Comparison of ENCODE assay signal across 1 cellular context in the genomic region with DNA sequence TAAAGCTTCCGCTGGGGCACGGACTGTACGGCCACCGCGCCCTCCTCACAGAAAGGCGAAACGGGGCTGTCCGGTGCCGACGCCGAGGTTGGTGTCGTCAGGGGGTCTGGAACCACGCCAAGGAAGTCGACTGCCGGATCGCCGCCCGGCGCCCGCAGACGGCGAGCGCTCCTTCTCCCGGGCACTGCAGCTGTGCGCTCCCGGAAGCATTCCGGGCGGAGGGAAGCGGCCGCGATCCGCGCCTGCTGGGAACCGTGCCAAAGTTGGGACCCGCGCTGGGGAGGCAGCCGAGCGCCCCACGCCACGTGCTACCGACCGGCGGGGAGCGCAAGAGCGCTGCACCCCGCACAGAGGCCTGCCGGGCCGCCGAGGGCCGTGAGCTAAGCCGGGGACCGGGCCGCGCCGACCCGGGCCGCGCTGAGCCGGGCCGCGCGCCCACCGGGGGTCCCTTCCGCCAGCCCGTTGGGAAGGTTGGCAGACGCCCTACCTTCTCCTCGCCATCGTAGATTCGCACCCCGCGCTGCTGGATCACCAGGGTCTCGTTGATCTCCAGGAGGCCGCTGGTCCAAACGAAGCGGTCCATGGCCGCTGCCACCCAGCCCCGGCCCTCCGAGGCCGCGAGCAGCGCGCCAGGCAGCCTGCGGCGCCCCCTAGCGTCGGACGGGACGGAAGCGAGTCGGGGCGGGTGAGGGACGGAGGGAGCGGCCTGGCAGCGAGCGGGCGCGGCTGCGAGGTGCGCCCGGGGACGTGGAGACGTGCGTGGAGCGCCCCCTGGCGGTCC.
TF ChIP-seq lines count a peak whose summit lies in the region.

TSS of gene VPS36 (minus strand) at position 623 of the 781 bp plus-strand sequence. CDS start at position 583, 40 bp downstream.

TF ChIP-seq in HepG2, 621 proteins besides CTCF, POLR2A, EP300 and RAD21 (continued from another document and continues in another):
- TF ChIP-seq ZNF180 (CRISPR knock-in tag; IDR thresholded peaks at IDR 0.05; ENCODE audit: borderline replicate concordance, low read depth): no peak
- TF ChIP-seq ZNF580 (CRISPR knock-in tag; IDR thresholded peaks at IDR 0.05; ENCODE audit: borderline replicate concordance, low read depth): peak; percentile 51; the same call in 1 of the 2 replicates
- 0 out of 2 replicates have a peak, but pooled peaks have one; percentile 19 for TF ChIP-seq ZKSCAN1 (IDR thresholded peaks at IDR 0.05; ENCODE audit: low read length)
- TF ChIP-seq JDP2 (CRISPR knock-in tag; IDR thresholded peaks at IDR 0.05; ENCODE audit: borderline replicate concordance): no peak
- peak; percentile 58; the same call in 1 of the 2 replicates for TF ChIP-seq ZNF124 (CRISPR knock-in tag; IDR thresholded peaks at IDR 0.05)
- TF ChIP-seq, protein P1, sequence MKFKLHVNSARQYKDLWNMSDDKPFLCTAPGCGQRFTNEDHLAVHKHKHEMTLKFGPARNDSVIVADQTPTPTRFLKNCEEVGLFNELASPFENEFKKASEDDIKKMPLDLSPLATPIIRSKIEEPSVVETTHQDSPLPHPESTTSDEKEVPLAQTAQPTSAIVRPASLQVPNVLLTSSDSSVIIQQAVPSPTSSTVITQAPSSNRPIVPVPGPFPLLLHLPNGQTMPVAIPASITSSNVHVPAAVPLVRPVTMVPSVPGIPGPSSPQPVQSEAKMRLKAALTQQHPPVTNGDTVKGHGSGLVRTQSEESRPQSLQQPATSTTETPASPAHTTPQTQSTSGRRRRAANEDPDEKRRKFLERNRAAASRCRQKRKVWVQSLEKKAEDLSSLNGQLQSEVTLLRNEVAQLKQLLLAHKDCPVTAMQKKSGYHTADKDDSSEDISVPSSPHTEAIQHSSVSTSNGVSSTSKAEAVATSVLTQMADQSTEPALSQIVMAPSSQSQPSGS (CRISPR knock-in tag; IDR thresholded peaks at IDR 0.05): no peak; the same call in 1 of the 2 replicates
- no peak for TF ChIP-seq ZBTB1 (CRISPR knock-in tag; IDR thresholded peaks at IDR 0.05; ENCODE audit: borderline replicate concordance)
- peak; percentile 72 for TF ChIP-seq ZBTB25 (CRISPR knock-in tag; IDR thresholded peaks at IDR 0.05)
- TF ChIP-seq SPEN (CRISPR knock-in tag; IDR thresholded peaks at IDR 0.05; ENCODE audit: low read depth): peak; percentile 96
- no peak for TF ChIP-seq DBP (CRISPR knock-in tag; IDR thresholded peaks at IDR 0.05; ENCODE audit: not compliant biosample characterization)
- TF ChIP-seq RNF2 (conservative IDR thresholded peaks at IDR 0.05; ENCODE audit: low read depth): peak; percentile 84
- TF ChIP-seq ZBTB38 (CRISPR knock-in tag; IDR thresholded peaks at IDR 0.05): peak; percentile 89
- TF ChIP-seq GABPB1 (CRISPR knock-in tag; IDR thresholded peaks at IDR 0.05): peak; percentile 90
- no peak for TF ChIP-seq ZNF432 (CRISPR knock-in tag; IDR thresholded peaks at IDR 0.05; ENCODE audit: borderline replicate concordance)
- no peak for TF ChIP-seq TMF1 (CRISPR knock-in tag; IDR thresholded peaks at IDR 0.05; ENCODE audit: low read depth)
- TF ChIP-seq ZNF503 (CRISPR knock-in tag; IDR thresholded peaks at IDR 0.05): no peak
- 0 out of 2 replicates have a peak, but pooled peaks have one; percentile 56 for TF ChIP-seq BATF2 (CRISPR knock-in tag; IDR thresholded peaks at IDR 0.05)
- peak; percentile 93; the same call in 1 of the 2 replicates for TF ChIP-seq BCL3 (CRISPR knock-in tag; IDR thresholded peaks at IDR 0.05)
- TF ChIP-seq, protein P2, sequence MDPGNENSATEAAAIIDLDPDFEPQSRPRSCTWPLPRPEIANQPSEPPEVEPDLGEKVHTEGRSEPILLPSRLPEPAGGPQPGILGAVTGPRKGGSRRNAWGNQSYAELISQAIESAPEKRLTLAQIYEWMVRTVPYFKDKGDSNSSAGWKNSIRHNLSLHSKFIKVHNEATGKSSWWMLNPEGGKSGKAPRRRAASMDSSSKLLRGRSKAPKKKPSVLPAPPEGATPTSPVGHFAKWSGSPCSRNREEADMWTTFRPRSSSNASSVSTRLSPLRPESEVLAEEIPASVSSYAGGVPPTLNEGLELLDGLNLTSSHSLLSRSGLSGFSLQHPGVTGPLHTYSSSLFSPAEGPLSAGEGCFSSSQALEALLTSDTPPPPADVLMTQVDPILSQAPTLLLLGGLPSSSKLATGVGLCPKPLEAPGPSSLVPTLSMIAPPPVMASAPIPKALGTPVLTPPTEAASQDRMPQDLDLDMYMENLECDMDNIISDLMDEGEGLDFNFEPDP (CRISPR knock-in tag; conservative IDR thresholded peaks at IDR 0.05): no peak
- TF ChIP-seq PITX1 (CRISPR knock-in tag; IDR thresholded peaks at IDR 0.05): peak; percentile 74; the same call in 1 of the 2 replicates
- no peak for TF ChIP-seq PPARG (CRISPR knock-in tag; conservative IDR thresholded peaks at IDR 0.05)
- no peak for TF ChIP-seq FOXM1 (CRISPR knock-in tag; IDR thresholded peaks at IDR 0.05)
- peak; percentile 40; the same call in 1 of the 2 replicates for TF ChIP-seq ZNF205 (CRISPR knock-in tag; IDR thresholded peaks at IDR 0.05)
- TF ChIP-seq JUND (CRISPR knock-in tag; IDR thresholded peaks at IDR 0.05): peak; percentile 15; the same call in 1 of the 2 replicates
- no peak for TF ChIP-seq ZBTB3 (CRISPR knock-in tag; IDR thresholded peaks at IDR 0.05; ENCODE audit: borderline replicate concordance, low read depth)
- 0 out of 2 replicates have a peak, but pooled peaks have one; percentile 51 for TF ChIP-seq ZNF879 (CRISPR knock-in tag; IDR thresholded peaks at IDR 0.05)
- TF ChIP-seq, protein P3, sequence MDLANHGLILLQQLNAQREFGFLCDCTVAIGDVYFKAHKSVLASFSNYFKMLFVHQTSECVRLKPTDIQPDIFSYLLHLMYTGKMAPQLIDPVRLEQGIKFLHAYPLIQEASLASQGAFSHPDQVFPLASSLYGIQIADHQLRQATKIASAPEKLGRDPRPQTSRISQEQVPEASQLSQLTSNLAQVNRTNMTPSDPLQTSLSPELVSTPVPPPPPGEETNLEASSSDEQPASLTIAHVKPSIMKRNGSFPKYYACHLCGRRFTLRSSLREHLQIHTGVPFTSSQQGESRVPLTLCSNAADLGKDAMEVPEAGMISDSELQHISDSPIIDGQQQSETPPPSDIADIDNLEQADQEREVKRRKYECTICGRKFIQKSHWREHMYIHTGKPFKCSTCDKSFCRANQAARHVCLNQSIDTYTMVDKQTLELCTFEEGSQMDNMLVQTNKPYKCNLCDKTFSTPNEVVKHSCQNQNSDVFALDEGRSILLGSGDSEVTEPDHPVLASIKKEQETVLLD (CRISPR knock-in tag; IDR thresholded peaks at IDR 0.05; ENCODE audit: low read depth): peak; percentile 55; the same call in 1 of the 2 replicates
- peak; percentile 36 for TF ChIP-seq MIER3 (CRISPR knock-in tag; IDR thresholded peaks at IDR 0.05; ENCODE audit: borderline replicate concordance)
- TF ChIP-seq, protein P4, sequence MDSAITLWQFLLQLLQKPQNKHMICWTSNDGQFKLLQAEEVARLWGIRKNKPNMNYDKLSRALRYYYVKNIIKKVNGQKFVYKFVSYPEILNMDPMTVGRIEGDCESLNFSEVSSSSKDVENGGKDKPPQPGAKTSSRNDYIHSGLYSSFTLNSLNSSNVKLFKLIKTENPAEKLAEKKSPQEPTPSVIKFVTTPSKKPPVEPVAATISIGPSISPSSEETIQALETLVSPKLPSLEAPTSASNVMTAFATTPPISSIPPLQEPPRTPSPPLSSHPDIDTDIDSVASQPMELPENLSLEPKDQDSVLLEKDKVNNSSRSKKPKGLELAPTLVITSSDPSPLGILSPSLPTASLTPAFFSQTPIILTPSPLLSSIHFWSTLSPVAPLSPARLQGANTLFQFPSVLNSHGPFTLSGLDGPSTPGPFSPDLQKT (CRISPR knock-in tag; IDR thresholded peaks at IDR 0.05; ENCODE audit: borderline replicate concordance): no peak
- TF ChIP-seq, protein P5, sequence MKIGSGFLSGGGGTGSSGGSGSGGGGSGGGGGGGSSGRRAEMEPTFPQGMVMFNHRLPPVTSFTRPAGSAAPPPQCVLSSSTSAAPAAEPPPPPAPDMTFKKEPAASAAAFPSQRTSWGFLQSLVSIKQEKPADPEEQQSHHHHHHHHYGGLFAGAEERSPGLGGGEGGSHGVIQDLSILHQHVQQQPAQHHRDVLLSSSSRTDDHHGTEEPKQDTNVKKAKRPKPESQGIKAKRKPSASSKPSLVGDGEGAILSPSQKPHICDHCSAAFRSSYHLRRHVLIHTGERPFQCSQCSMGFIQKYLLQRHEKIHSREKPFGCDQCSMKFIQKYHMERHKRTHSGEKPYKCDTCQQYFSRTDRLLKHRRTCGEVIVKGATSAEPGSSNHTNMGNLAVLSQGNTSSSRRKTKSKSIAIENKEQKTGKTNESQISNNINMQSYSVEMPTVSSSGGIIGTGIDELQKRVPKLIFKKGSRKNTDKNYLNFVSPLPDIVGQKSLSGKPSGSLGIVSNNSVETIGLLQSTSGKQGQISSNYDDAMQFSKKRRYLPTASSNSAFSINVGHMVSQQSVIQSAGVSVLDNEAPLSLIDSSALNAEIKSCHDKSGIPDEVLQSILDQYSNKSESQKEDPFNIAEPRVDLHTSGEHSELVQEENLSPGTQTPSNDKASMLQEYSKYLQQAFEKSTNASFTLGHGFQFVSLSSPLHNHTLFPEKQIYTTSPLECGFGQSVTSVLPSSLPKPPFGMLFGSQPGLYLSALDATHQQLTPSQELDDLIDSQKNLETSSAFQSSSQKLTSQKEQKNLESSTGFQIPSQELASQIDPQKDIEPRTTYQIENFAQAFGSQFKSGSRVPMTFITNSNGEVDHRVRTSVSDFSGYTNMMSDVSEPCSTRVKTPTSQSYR (CRISPR knock-in tag; IDR thresholded peaks at IDR 0.05; ENCODE audit: borderline replicate concordance): 0 out of 2 replicates have a peak, but pooled peaks have one; percentile 34
- peak; percentile 55 for TF ChIP-seq ZEB1 (IDR thresholded peaks at IDR 0.05; ENCODE audit: insufficient replicate concordance, low read depth)
- TF ChIP-seq PCBP2 (optimal IDR thresholded peaks at IDR 0.05; ENCODE audit: low read depth, low read length, poor library complexity, severe bottlenecking): no peak
- TF ChIP-seq ZNF460 (CRISPR knock-in tag; IDR thresholded peaks at IDR 0.05; ENCODE audit: borderline replicate concordance): no peak; the same call in 1 of the 2 replicates
- TF ChIP-seq, protein P6, sequence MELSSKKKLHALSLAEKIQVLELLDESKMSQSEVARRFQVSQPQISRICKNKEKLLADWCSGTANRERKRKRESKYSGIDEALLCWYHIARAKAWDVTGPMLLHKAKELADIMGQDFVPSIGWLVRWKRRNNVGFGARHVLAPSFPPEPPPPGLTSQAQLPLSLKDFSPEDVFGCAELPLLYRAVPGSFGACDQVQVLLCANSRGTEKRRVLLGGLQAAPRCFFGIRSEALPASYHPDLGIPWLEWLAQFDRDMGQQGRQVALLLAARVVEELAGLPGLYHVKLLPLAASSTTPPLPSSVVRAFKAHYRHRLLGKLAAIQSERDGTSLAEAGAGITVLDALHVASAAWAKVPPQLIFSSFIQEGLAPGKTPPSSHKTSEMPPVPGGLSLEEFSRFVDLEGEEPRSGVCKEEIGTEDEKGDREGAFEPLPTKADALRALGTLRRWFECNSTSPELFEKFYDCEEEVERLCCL (CRISPR knock-in tag; IDR thresholded peaks at IDR 0.05; ENCODE audit: borderline replicate concordance): no peak
- TF ChIP-seq KAT7 (CRISPR knock-in tag; IDR thresholded peaks at IDR 0.05; ENCODE audit: borderline replicate concordance): peak; percentile 68; the same call in 1 of the 2 replicates
- TF ChIP-seq ZNF225 (CRISPR knock-in tag; IDR thresholded peaks at IDR 0.05): no peak
- peak; percentile 87; the same call in 1 of the 2 replicates for TF ChIP-seq KDM5B (CRISPR knock-in tag; IDR thresholded peaks at IDR 0.05; ENCODE audit: borderline replicate concordance)
- peak; percentile 88; the same call in 1 of the 2 replicates for TF ChIP-seq ZNF451 (CRISPR knock-in tag; IDR thresholded peaks at IDR 0.05)
- TF ChIP-seq MTA3 (CRISPR knock-in tag; IDR thresholded peaks at IDR 0.05): no peak
- TF ChIP-seq ZNF660 (CRISPR knock-in tag; IDR thresholded peaks at IDR 0.05; ENCODE audit: borderline replicate concordance, low read depth): no peak
- no peak for TF ChIP-seq ZNF382 (CRISPR knock-in tag; IDR thresholded peaks at IDR 0.05; ENCODE audit: borderline replicate concordance)
